ENCODE assay signal across 1 cellular context in the genomic region with DNA sequence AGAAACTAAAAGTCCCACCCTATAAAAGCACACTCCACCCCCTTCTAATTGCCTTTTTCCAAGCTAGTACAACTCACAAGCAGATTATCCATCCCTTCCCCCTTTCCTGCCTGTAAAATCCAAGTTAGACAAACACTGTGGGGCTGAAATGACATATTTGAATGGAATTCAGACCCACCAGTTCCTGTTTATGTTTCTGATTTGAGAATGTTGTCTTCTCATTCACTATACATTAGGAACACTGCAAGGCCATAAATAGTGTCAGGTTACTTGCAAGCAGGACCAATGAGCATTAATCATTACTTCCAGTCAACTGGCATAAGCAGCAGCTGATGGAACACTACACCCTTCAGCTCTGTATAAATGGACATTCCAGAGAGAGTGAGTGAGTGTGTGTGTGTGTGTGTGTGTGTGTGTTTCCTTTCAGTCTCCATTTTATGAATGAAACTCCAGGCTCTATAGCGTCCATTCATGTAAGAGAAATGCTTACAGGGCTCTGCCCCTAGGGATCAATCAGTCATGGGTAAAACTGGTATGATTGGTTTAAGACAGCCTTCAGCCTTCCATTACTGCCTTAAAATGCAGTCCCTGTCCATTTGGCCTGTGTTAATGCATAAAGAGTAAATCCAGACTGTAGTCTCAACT.
TF ChIP-seq lines count a peak whose summit lies in the region.

No MANE protein-coding gene starts in this region.

TF ChIP-seq in HEK293, 187 proteins besides CTCF, POLR2A, EP300 and RAD21 (continued from another document):
- TF ChIP-seq, protein P1, sequence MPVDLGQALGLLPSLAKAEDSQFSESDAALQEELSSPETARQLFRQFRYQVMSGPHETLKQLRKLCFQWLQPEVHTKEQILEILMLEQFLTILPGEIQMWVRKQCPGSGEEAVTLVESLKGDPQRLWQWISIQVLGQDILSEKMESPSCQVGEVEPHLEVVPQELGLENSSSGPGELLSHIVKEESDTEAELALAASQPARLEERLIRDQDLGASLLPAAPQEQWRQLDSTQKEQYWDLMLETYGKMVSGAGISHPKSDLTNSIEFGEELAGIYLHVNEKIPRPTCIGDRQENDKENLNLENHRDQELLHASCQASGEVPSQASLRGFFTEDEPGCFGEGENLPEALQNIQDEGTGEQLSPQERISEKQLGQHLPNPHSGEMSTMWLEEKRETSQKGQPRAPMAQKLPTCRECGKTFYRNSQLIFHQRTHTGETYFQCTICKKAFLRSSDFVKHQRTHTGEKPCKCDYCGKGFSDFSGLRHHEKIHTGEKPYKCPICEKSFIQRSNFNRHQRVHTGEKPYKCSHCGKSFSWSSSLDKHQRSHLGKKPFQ (tag by site-specific recombination; IDR thresholded peaks at IDR 0.05) = peak; percentile 49; the same call in 1 of the 2 replicates
- TF ChIP-seq HOXD13 (CRISPR knock-in tag; IDR thresholded peaks at IDR 0.05; ENCODE audit: borderline replicate concordance) (peak; percentile 89), YY2 (tag by site-specific recombination; IDR thresholded peaks at IDR 0.05) (peak; percentile 83), ZBTB21 (tag by site-specific recombination; IDR thresholded peaks at IDR 0.05) (peak; percentile 81), GLI2 (tag by site-specific recombination; IDR thresholded peaks at IDR 0.05; ENCODE audit: borderline replicate concordance, low read depth) (peak; percentile 66; the same call in 1 of the 2 replicates), GLIS1 (tag by site-specific recombination; IDR thresholded peaks at IDR 0.05) (peak; percentile 86), IKZF3 (tag by site-specific recombination; IDR thresholded peaks at IDR 0.05) (peak; percentile 87), ZFHX2 (tag by site-specific recombination; conservative IDR thresholded peaks at IDR 0.05) (peak; percentile 42), ZIC2 (tag by site-specific recombination; IDR thresholded peaks at IDR 0.05) (no peak), ZNF521 (tag by site-specific recombination; IDR thresholded peaks at IDR 0.05) (no peak), ZNF266 (tag by site-specific recombination; IDR thresholded peaks at IDR 0.05; ENCODE audit: low read depth) (peak; percentile 58; the same call in 1 of the 2 replicates), TRIM28 (IDR thresholded peaks at IDR 0.05; ENCODE audit: borderline replicate concordance, low read length) (peak; percentile 97), ZFP3 (tag by site-specific recombination; IDR thresholded peaks at IDR 0.05; ENCODE audit: low read depth) (no peak), KLF9 (tag by site-specific recombination; IDR thresholded peaks at IDR 0.05; ENCODE audit: low read depth) (peak; percentile 24; the same call in 1 of the 2 replicates), ZNF184 (tag by site-specific recombination; IDR thresholded peaks at IDR 0.05) (peak; percentile 64; the same call in 1 of the 2 replicates), ZNF48 (tag by site-specific recombination; IDR thresholded peaks at IDR 0.05) (no peak), ZBTB17 (tag by site-specific recombination; IDR thresholded peaks at IDR 0.05) (peak; percentile 82), ZNF146 (tag by site-specific recombination; IDR thresholded peaks at IDR 0.05) (0 out of 2 replicates have a peak, but pooled peaks have one; percentile 18), ZBTB20 (tag by site-specific recombination; IDR thresholded peaks at IDR 0.05) (peak; percentile 76), SP2 (tag by site-specific recombination; IDR thresholded peaks at IDR 0.05) (peak; percentile 55), KLF10 (tag by site-specific recombination; IDR thresholded peaks at IDR 0.05) (peak; percentile 93), GLIS2 (tag by site-specific recombination; IDR thresholded peaks at IDR 0.05) (peak; percentile 46; the same call in 1 of the 2 replicates), ZNF221 (tag by site-specific recombination; IDR thresholded peaks at IDR 0.05; ENCODE audit: borderline replicate concordance) (no peak), ZFP37 (tag by site-specific recombination; IDR thresholded peaks at IDR 0.05) (peak; percentile 74; the same call in 1 of the 2 replicates), ZNF324 (tag by site-specific recombination; IDR thresholded peaks at IDR 0.05) (peak; percentile 90)
- TF ChIP-seq, protein P2, sequence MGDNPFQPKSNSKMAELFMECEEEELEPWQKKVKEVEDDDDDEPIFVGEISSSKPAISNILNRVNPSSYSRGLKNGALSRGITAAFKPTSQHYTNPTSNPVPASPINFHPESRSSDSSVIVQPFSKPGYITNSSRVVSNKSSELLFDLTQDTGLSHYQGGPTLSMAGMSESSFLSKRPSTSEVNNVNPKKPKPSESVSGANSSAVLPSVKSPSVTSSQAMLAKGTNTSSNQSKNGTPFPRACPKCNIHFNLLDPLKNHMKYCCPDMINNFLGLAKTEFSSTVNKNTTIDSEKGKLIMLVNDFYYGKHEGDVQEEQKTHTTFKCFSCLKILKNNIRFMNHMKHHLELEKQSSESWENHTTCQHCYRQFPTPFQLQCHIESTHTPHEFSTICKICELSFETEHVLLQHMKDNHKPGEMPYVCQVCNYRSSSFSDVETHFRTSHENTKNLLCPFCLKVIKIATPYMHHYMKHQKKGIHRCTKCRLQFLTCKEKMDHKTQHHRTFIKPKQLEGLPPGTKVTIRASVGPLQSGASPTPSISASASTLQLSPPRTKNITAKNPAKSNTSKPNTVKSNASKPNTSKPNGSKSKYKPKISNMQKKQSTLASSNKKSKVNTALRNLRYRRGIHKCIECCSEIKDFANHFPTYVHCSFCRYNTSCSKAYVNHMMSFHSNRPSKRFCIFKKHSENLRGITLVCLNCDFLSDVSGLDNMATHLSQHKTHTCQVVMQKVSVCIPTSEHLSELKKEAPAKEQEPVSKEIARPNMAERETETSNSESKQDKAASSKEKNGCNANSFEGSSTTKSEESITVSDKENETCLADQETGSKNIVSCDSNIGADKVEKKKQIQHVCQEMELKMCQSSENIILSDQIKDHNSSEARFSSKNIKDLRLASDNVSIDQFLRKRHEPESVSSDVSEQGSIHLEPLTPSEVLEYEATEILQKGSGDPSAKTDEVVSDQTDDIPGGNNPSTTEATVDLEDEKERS (tag by site-specific recombination; IDR thresholded peaks at IDR 0.05) = peak; percentile 66; the same call in 1 of the 2 replicates
- TF ChIP-seq, protein P3, sequence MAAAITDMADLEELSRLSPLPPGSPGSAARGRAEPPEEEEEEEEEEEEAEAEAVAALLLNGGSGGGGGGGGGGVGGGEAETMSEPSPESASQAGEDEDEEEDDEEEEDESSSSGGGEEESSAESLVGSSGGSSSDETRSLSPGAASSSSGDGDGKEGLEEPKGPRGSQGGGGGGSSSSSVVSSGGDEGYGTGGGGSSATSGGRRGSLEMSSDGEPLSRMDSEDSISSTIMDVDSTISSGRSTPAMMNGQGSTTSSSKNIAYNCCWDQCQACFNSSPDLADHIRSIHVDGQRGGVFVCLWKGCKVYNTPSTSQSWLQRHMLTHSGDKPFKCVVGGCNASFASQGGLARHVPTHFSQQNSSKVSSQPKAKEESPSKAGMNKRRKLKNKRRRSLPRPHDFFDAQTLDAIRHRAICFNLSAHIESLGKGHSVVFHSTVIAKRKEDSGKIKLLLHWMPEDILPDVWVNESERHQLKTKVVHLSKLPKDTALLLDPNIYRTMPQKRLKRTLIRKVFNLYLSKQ (tag by site-specific recombination; IDR thresholded peaks at IDR 0.05; ENCODE audit: borderline replicate concordance) = no peak
- TF ChIP-seq, protein P4, sequence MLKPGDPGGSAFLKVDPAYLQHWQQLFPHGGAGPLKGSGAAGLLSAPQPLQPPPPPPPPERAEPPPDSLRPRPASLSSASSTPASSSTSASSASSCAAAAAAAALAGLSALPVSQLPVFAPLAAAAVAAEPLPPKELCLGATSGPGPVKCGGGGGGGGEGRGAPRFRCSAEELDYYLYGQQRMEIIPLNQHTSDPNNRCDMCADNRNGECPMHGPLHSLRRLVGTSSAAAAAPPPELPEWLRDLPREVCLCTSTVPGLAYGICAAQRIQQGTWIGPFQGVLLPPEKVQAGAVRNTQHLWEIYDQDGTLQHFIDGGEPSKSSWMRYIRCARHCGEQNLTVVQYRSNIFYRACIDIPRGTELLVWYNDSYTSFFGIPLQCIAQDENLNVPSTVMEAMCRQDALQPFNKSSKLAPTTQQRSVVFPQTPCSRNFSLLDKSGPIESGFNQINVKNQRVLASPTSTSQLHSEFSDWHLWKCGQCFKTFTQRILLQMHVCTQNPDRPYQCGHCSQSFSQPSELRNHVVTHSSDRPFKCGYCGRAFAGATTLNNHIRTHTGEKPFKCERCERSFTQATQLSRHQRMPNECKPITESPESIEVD (tag by site-specific recombination; IDR thresholded peaks at IDR 0.05) = peak; percentile 97
- TF ChIP-seq, protein P5, sequence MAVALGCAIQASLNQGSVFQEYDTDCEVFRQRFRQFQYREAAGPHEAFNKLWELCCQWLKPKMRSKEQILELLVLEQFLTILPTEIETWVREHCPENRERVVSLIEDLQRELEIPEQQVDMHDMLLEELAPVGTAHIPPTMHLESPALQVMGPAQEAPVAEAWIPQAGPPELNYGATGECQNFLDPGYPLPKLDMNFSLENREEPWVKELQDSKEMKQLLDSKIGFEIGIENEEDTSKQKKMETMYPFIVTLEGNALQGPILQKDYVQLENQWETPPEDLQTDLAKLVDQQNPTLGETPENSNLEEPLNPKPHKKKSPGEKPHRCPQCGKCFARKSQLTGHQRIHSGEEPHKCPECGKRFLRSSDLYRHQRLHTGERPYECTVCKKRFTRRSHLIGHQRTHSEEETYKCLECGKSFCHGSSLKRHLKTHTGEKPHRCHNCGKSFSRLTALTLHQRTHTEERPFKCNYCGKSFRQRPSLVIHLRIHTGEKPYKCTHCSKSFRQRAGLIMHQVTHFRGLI (tag by site-specific recombination; IDR thresholded peaks at IDR 0.05) = peak; percentile 58; the same call in 1 of the 2 replicates
- TF ChIP-seq, protein P6, sequence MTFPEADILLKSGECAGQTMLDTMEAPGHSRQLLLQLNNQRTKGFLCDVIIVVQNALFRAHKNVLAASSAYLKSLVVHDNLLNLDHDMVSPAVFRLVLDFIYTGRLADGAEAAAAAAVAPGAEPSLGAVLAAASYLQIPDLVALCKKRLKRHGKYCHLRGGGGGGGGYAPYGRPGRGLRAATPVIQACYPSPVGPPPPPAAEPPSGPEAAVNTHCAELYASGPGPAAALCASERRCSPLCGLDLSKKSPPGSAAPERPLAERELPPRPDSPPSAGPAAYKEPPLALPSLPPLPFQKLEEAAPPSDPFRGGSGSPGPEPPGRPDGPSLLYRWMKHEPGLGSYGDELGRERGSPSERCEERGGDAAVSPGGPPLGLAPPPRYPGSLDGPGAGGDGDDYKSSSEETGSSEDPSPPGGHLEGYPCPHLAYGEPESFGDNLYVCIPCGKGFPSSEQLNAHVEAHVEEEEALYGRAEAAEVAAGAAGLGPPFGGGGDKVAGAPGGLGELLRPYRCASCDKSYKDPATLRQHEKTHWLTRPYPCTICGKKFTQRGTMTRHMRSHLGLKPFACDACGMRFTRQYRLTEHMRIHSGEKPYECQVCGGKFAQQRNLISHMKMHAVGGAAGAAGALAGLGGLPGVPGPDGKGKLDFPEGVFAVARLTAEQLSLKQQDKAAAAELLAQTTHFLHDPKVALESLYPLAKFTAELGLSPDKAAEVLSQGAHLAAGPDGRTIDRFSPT (tag by site-specific recombination; IDR thresholded peaks at IDR 0.05) = peak; percentile 97
TF ChIP-seq in HEK293: peak in this region for 85.
